1 cellular context compared by ENCODE assay signal in the genomic region with DNA sequence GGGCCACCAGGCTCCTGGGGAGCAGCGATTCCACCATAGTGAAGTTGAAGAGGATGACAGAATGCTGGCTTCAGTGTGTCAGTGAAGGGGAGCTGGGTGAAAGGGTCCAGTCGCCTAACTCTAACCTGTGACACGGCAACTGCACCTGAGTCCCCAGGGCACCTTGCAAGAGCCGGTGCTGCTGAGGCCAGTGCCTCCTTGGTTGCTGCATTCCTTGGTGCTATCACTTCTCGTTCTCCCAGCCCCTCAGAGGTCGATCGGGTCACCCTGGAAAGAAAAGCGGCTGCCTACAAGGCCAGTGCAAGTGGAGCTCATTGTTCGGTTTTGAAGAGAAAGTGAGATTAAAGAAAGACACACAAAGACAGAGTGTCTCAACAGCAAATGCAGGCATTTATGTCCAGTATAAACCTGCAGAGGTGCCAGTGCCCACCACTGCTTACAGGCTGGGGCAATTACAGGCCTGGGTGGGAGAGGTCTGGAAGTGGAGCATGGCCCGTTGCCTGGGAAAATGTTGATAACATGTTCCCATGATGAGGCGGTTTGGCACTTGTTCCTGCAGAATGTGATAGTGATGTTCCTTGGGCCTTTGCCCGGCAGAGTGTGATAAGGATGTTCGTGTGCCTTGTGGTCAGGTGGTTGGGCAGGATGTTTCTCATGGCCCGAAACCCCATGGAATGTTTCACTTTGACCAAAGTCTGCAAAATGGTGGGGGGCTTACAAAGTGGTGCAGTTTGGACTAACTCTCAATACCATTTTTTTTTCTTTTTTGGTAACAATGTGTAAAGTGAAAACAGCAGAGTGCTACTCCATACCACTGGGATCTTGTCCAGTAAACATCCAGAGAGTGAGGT.
TF ChIP-seq lines count a peak whose summit lies in the region.

No MANE protein-coding gene starts in this region.

TF ChIP-seq in K562, 482 proteins besides CTCF, POLR2A, EP300 and RAD21 (continued from another document and continues in another):
- TF ChIP-seq, protein P1, sequence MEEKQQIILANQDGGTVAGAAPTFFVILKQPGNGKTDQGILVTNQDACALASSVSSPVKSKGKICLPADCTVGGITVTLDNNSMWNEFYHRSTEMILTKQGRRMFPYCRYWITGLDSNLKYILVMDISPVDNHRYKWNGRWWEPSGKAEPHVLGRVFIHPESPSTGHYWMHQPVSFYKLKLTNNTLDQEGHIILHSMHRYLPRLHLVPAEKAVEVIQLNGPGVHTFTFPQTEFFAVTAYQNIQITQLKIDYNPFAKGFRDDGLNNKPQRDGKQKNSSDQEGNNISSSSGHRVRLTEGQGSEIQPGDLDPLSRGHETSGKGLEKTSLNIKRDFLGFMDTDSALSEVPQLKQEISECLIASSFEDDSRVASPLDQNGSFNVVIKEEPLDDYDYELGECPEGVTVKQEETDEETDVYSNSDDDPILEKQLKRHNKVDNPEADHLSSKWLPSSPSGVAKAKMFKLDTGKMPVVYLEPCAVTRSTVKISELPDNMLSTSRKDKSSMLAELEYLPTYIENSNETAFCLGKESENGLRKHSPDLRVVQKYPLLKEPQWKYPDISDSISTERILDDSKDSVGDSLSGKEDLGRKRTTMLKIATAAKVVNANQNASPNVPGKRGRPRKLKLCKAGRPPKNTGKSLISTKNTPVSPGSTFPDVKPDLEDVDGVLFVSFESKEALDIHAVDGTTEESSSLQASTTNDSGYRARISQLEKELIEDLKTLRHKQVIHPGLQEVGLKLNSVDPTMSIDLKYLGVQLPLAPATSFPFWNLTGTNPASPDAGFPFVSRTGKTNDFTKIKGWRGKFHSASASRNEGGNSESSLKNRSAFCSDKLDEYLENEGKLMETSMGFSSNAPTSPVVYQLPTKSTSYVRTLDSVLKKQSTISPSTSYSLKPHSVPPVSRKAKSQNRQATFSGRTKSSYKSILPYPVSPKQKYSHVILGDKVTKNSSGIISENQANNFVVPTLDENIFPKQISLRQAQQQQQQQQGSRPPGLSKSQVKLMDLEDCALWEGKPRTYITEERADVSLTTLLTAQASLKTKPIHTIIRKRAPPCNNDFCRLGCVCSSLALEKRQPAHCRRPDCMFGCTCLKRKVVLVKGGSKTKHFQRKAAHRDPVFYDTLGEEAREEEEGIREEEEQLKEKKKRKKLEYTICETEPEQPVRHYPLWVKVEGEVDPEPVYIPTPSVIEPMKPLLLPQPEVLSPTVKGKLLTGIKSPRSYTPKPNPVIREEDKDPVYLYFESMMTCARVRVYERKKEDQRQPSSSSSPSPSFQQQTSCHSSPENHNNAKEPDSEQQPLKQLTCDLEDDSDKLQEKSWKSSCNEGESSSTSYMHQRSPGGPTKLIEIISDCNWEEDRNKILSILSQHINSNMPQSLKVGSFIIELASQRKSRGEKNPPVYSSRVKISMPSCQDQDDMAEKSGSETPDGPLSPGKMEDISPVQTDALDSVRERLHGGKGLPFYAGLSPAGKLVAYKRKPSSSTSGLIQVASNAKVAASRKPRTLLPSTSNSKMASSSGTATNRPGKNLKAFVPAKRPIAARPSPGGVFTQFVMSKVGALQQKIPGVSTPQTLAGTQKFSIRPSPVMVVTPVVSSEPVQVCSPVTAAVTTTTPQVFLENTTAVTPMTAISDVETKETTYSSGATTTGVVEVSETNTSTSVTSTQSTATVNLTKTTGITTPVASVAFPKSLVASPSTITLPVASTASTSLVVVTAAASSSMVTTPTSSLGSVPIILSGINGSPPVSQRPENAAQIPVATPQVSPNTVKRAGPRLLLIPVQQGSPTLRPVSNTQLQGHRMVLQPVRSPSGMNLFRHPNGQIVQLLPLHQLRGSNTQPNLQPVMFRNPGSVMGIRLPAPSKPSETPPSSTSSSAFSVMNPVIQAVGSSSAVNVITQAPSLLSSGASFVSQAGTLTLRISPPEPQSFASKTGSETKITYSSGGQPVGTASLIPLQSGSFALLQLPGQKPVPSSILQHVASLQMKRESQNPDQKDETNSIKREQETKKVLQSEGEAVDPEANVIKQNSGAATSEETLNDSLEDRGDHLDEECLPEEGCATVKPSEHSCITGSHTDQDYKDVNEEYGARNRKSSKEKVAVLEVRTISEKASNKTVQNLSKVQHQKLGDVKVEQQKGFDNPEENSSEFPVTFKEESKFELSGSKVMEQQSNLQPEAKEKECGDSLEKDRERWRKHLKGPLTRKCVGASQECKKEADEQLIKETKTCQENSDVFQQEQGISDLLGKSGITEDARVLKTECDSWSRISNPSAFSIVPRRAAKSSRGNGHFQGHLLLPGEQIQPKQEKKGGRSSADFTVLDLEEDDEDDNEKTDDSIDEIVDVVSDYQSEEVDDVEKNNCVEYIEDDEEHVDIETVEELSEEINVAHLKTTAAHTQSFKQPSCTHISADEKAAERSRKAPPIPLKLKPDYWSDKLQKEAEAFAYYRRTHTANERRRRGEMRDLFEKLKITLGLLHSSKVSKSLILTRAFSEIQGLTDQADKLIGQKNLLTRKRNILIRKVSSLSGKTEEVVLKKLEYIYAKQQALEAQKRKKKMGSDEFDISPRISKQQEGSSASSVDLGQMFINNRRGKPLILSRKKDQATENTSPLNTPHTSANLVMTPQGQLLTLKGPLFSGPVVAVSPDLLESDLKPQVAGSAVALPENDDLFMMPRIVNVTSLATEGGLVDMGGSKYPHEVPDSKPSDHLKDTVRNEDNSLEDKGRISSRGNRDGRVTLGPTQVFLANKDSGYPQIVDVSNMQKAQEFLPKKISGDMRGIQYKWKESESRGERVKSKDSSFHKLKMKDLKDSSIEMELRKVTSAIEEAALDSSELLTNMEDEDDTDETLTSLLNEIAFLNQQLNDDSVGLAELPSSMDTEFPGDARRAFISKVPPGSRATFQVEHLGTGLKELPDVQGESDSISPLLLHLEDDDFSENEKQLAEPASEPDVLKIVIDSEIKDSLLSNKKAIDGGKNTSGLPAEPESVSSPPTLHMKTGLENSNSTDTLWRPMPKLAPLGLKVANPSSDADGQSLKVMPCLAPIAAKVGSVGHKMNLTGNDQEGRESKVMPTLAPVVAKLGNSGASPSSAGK (IDR thresholded peaks at IDR 0.05) = peak; percentile 81
- peak; percentile 88; the same call in 1 of the 2 replicates for TF ChIP-seq GATAD2B (IDR thresholded peaks at IDR 0.05; ENCODE audit: borderline replicate concordance)
- TF ChIP-seq NFRKB (IDR thresholded peaks at IDR 0.05; ENCODE audit: low read depth) = peak; percentile 64
- peak; percentile 87 for TF ChIP-seq NEUROD1 (IDR thresholded peaks at IDR 0.05; ENCODE audit: borderline replicate concordance, low read depth, low read length, partially characterized antibody)
- no peak for TF ChIP-seq NBN (IDR thresholded peaks at IDR 0.05; ENCODE audit: low read depth)
- no peak for TF ChIP-seq ZNF696 (CRISPR knock-in tag; conservative IDR thresholded peaks at IDR 0.05)
- no peak for TF ChIP-seq PRMT5 (CRISPR knock-in tag; IDR thresholded peaks at IDR 0.05)
- TF ChIP-seq BHLHE40 (IDR thresholded peaks at IDR 0.05; ENCODE audit: low read length) = peak; percentile 87
- no peak; the same call in 1 of the 2 replicates for TF ChIP-seq JUNB (CRISPR knock-in tag; conservative IDR thresholded peaks at IDR 0.05)
- TF ChIP-seq FOSL1 (tag; conservative IDR thresholded peaks at IDR 0.05) = peak; percentile 13; the same call in 1 of the 2 replicates
- no peak for TF ChIP-seq ZSCAN29 (IDR thresholded peaks at IDR 0.05)
- no peak for TF ChIP-seq ZNF436 (CRISPR knock-in tag; IDR thresholded peaks at IDR 0.05)
- TF ChIP-seq MTA1 (IDR thresholded peaks at IDR 0.05; ENCODE audit: borderline replicate concordance) = peak; percentile 69
- TF ChIP-seq DEAF1 (CRISPR knock-in tag; IDR thresholded peaks at IDR 0.05) = no peak
- TF ChIP-seq, protein P2, sequence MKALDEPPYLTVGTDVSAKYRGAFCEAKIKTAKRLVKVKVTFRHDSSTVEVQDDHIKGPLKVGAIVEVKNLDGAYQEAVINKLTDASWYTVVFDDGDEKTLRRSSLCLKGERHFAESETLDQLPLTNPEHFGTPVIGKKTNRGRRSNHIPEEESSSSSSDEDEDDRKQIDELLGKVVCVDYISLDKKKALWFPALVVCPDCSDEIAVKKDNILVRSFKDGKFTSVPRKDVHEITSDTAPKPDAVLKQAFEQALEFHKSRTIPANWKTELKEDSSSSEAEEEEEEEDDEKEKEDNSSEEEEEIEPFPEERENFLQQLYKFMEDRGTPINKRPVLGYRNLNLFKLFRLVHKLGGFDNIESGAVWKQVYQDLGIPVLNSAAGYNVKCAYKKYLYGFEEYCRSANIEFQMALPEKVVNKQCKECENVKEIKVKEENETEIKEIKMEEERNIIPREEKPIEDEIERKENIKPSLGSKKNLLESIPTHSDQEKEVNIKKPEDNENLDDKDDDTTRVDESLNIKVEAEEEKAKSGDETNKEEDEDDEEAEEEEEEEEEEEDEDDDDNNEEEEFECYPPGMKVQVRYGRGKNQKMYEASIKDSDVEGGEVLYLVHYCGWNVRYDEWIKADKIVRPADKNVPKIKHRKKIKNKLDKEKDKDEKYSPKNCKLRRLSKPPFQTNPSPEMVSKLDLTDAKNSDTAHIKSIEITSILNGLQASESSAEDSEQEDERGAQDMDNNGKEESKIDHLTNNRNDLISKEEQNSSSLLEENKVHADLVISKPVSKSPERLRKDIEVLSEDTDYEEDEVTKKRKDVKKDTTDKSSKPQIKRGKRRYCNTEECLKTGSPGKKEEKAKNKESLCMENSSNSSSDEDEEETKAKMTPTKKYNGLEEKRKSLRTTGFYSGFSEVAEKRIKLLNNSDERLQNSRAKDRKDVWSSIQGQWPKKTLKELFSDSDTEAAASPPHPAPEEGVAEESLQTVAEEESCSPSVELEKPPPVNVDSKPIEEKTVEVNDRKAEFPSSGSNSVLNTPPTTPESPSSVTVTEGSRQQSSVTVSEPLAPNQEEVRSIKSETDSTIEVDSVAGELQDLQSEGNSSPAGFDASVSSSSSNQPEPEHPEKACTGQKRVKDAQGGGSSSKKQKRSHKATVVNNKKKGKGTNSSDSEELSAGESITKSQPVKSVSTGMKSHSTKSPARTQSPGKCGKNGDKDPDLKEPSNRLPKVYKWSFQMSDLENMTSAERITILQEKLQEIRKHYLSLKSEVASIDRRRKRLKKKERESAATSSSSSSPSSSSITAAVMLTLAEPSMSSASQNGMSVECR (CRISPR knock-in tag; IDR thresholded peaks at IDR 0.05) = 0 out of 2 replicates have a peak, but pooled peaks have one; percentile 42
- no peak for TF ChIP-seq ZNF146 (CRISPR knock-in tag; IDR thresholded peaks at IDR 0.05; ENCODE audit: unreplicated experiment)
- TF ChIP-seq NCOA1 (IDR thresholded peaks at IDR 0.05; ENCODE audit: low read depth) = peak; percentile 88; the same call in 1 of the 2 replicates
- no peak for TF ChIP-seq SRSF3 (IDR thresholded peaks at IDR 0.05; ENCODE audit: insufficient read depth, low read length)
- TF ChIP-seq ZNF764 (CRISPR knock-in tag; IDR thresholded peaks at IDR 0.05; ENCODE audit: low read depth) = no peak
- peak; percentile 67; the same call in 1 of the 2 replicates for TF ChIP-seq ZKSCAN1 (IDR thresholded peaks at IDR 0.05; ENCODE audit: low read depth, low read length)
- TF ChIP-seq, protein P3, sequence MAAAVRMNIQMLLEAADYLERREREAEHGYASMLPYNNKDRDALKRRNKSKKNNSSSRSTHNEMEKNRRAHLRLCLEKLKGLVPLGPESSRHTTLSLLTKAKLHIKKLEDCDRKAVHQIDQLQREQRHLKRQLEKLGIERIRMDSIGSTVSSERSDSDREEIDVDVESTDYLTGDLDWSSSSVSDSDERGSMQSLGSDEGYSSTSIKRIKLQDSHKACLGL (CRISPR knock-in tag; IDR thresholded peaks at IDR 0.05; ENCODE audit: borderline replicate concordance, poor library complexity, severe bottlenecking) = peak; percentile 32
- TF ChIP-seq HES1 (IDR thresholded peaks at IDR 0.05; ENCODE audit: low read depth) = peak; percentile 97
- TF ChIP-seq, protein P4, sequence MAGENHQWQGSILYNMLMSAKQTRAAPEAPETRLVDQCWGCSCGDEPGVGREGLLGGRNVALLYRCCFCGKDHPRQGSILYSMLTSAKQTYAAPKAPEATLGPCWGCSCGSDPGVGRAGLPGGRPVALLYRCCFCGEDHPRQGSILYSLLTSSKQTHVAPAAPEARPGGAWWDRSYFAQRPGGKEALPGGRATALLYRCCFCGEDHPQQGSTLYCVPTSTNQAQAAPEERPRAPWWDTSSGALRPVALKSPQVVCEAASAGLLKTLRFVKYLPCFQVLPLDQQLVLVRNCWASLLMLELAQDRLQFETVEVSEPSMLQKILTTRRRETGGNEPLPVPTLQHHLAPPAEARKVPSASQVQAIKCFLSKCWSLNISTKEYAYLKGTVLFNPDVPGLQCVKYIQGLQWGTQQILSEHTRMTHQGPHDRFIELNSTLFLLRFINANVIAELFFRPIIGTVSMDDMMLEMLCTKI (IDR thresholded peaks at IDR 0.05; ENCODE audit: partially characterized antibody) = no peak
- TF ChIP-seq LEF1 (IDR thresholded peaks at IDR 0.05) = peak; percentile 82
- TF ChIP-seq HCFC1 (IDR thresholded peaks at IDR 0.05; ENCODE audit: low read depth, low read length) = no peak
- TF ChIP-seq ZNF77 (CRISPR knock-in tag; IDR thresholded peaks at IDR 0.05) = no peak
- peak; percentile 80 for TF ChIP-seq SMARCC2 (IDR thresholded peaks at IDR 0.05; ENCODE audit: low read depth)
- TF ChIP-seq RBM34 (IDR thresholded peaks at IDR 0.05; ENCODE audit: borderline replicate concordance, insufficient read depth, low read length) = no peak
- no peak for TF ChIP-seq HNRNPUL1 (IDR thresholded peaks at IDR 0.05; ENCODE audit: low read length)
- TF ChIP-seq MLLT1 (IDR thresholded peaks at IDR 0.05) = peak in 1 of 2 experiments; percentile 93; a peak in 2 of 4 replicates
